12 cellular contexts compared by ENCODE assay signal in the genomic region with DNA sequence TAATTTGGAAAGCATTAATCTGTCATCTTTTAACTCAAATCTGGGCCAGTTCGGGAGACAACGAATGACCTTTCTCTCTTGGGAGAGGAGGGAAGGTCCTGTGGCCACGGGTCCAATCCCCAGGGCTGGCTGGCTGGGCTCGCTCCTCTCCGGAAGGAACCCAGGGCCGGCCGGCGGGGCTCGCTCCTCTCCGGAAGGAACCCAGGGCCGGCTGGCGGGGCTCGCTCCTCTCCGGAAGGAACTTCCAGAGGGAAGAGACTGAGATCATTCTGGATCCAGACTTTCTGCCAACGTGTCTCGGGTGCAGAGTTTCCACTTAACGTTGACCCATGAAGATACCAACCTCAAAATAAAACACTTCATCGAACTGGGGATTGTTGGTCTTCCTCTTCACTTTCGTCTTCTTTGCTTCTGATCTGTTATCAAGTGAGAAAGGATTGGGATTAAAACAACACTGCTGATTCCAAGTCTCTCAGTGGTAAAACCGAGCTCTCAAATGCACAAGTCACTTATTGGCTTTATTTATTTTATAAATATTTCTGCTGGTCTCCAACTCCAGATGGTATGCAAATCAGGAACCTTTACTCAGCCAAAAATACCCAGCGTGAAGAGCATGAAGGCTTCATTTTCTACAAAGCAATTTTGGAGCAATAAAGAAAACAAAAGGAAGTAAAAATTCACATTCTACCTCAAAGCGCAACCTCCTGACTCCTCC. TPM values are rescaled to one million over a fixed set of nuclear protein-coding genes. Genes with fewer than 3 reads are reported as not detected.
DNase-seq lines count a peak whose midpoint lies in the region; ATAC-seq and TF ChIP-seq lines count a peak whose summit lies in the region.
"Had no signal": no experiment of that assay in that cellular context is flagged by ENCODE, and none has a peak within 500 bp of the region (broad histone marks: within the 10 kb centered on the region; RNA-seq: fewer than 3 reads in every experiment).

No MANE protein-coding gene starts in this region.

- H3K4me1 ChIP-seq in MM.1S (ENCODE audit: low read length) (peaks cover 47% of the 10 kb centered on the region), duodenal mucosa (ENCODE audit: control insufficient read depth in 1 of 2, insufficient read depth in 2 of 2, low read length in 2 of 2) (peaks cover 14 to 26% of the 10 kb centered on the region in 2 donors), muscle layer of colon (ENCODE audit: insufficient read depth, low read length) (peaks cover 35% of the 10 kb centered on the region)
- H3K4me1 ChIP-seq: breast epithelium had no signal

- H3K9me2 ChIP-seq in MM.1S (replicated peaks; ENCODE audit: insufficient read depth, low read length), result no peaks in the 10 kb centered on the region

- H3F3A ChIP-seq in MM.1S (ENCODE audit: insufficient read depth, low read length), result peaks cover 45% of the 10 kb centered on the region

- peaks cover 76% of the 10 kb centered on the region for H3K79me2 ChIP-seq in MM.1S (ENCODE audit: low read length)

- CTCF ChIA-PET in AG04450 (lab: Charles Lee), result no interaction called here

- no peak overlapping the region for H2AFZ ChIP-seq in MM.1S (ENCODE audit: low read length)

- no peak for DNase-seq in AG04450 (ENCODE audit: low read depth, low spot score)
- DNase-seq in MM.1S, result peak; percentile 40
- no peak for DNase-seq in GM13976 (ENCODE audit: low spot score)
- no peak for DNase-seq in NCI-H82 (lab: John Stamatoyannopoulos, UW)
- DNase-seq: activated CD4-positive, alpha-beta T cell treated with anti-CD3 and anti-CD28 coated beads, Interleukin-2, amount 10 ng/mL, durations not matched to agents 24 days and 14 days; NCI-H345 had no signal

- in situ Hi-C loops in GM13976 (cut with MboI; ENCODE audit: low sequenced_read_pairs, unreplicated experiment), result no loop called here

- H3K27me3 ChIP-seq in AG04450 (ENCODE audit: control insufficient read depth, insufficient read depth, low read length) (no peaks in the 10 kb centered on the region), MM.1S (replicated peaks; ENCODE audit: insufficient read depth, low read length) (no peaks in the 10 kb centered on the region), duodenal mucosa (ENCODE audit: control insufficient read depth in 1 of 2, insufficient read depth in 2 of 2, low read length in 2 of 2) (no peaks in the 10 kb centered on the region), muscle layer of colon (ENCODE audit: control insufficient read depth in 1 of 2, insufficient read depth in 2 of 2, low read length in 2 of 2) (no peaks in the 10 kb centered on the region)
- H3K27me3 ChIP-seq: breast epithelium had no signal

- ATAC-seq in GM21528 (IDR thresholded peaks at IDR 0.05; ENCODE audit: low FRiP score, unreplicated experiment) (no peak), HG03354 (IDR thresholded peaks at IDR 0.05; ENCODE audit: poor library complexity, severe bottlenecking, unreplicated experiment) (no peak)
- ATAC-seq: K562 had no signal

- H4K20me1 ChIP-seq in MM.1S (ENCODE audit: insufficient read depth, low read length), result no peaks in the 10 kb centered on the region

- H3K9ac ChIP-seq in MM.1S (ENCODE audit: low read length), result peak overlapping the region; percentile 81
- H3K9ac ChIP-seq in duodenal mucosa (ENCODE audit: low read depth in 1 of 2, low read length in 2 of 2), result peak overlapping the region in 1 of 2 donors; percentile 6
- H3K9ac ChIP-seq in muscle layer of colon (ENCODE audit: low read length), result no peak overlapping the region

- peaks cover 16% of the 10 kb centered on the region for H3K36me3 ChIP-seq in MM.1S (replicated peaks; ENCODE audit: insufficient read depth, low read length)
- H3K36me3 ChIP-seq in duodenal mucosa (ENCODE audit: control insufficient read depth in 1 of 2, insufficient read depth in 2 of 2, low read length in 2 of 2), result peaks cover 0 to 15% of the 10 kb centered on the region in 2 donors
- H3K36me3 ChIP-seq in muscle layer of colon (ENCODE audit: insufficient read depth, low read length), result peaks cover 10% of the 10 kb centered on the region
- H3K36me3 ChIP-seq: breast epithelium had no signal

- POLR2A ChIA-PET in AG04450 (lab: Yijun Ruan, JAX), result interaction anchor here (0.9 kb wide), 1 partner anchor 38 kb away, joined by 3 read pairs; no protein-coding TSS in a partner anchor

- H3K4me2 ChIP-seq in MM.1S (ENCODE audit: low read depth, low read length), result peak overlapping the region; percentile 92

- no peak overlapping the region for H3K4me3 ChIP-seq in AG04450 (ENCODE audit: low read depth, low read length)
- H3K4me3 ChIP-seq in MM.1S (ENCODE audit: low read length), result peak overlapping the region; percentile 55
- no peak overlapping the region for H3K4me3 ChIP-seq in duodenal mucosa (ENCODE audit: low read depth in 1 of 2, low read length in 2 of 2)
- no peak overlapping the region for H3K4me3 ChIP-seq in muscle layer of colon (ENCODE audit: low read depth in 1 of 2, low read length in 2 of 2)
- H3K4me3 ChIP-seq: breast epithelium, K562 had no signal

- H3K9me3 ChIP-seq in AG04450 (ENCODE audit: control insufficient read depth, insufficient read depth, low read length) (peaks cover 6% of the 10 kb centered on the region; the same call in 1 of the 2 replicates), MM.1S (replicated peaks; ENCODE audit: insufficient read depth, low read length) (no peaks in the 10 kb centered on the region), duodenal mucosa (ENCODE audit: control insufficient read depth in 1 of 2, low read length in 2 of 2) (no peaks in the 10 kb centered on the region), muscle layer of colon (ENCODE audit: low read length) (no peaks in the 10 kb centered on the region)
- H3K9me3 ChIP-seq: breast epithelium had no signal

- H3K27ac ChIP-seq in AG04450 (ENCODE audit: low read depth, low read length), result peak overlapping the region; percentile 43
- H3K27ac ChIP-seq in MM.1S (ENCODE audit: low read length), result peak overlapping the region; percentile 99
- peak overlapping the region; percentile 23 for H3K27ac ChIP-seq in duodenal mucosa (ENCODE audit: low read depth, low read length)
- H3K27ac ChIP-seq in muscle layer of colon (ENCODE audit: low read depth, low read length), result peak overlapping the region; percentile 39

- TF ChIP-seq CTCF in AG04450 (IDR thresholded peaks at IDR 0.05; ENCODE audit: low read depth, low read length) (no peak), MM.1S (IDR thresholded peaks at IDR 0.05; ENCODE audit: low read length) (no peak), GM13976 (IDR thresholded peaks at IDR 0.05; ENCODE audit: borderline replicate concordance, control extremely low read depth, extremely low read depth, insufficient read depth, missing control alignments) (no peak)

RNA-seq across cellular contexts. Expression of a gene that starts 53.3 kb away (rescaled TPM):
- 0.35 and 0.51 TPM in 2 replicates for polyA plus RNA-seq in AG04450 (2011; rRNA removed)
- polyA minus RNA-seq in AG04450 (2011; rRNA and poly(A)+ RNA removed), result 0.70 and 1.7 TPM in 2 replicates

Comparison
In these comparisons a context has a peak if more than half of its experiments do, and no peak if none do; other contexts are left out.
1. H3K27ac ChIP-seq: peak in every context shown above with its lines; median percentile 99 in MM.1S; 43 in AG04450; 39 in muscle layer of colon; 23 in duodenal mucosa.